ENCODE assay signal across 8 cellular contexts in the genomic region with DNA sequence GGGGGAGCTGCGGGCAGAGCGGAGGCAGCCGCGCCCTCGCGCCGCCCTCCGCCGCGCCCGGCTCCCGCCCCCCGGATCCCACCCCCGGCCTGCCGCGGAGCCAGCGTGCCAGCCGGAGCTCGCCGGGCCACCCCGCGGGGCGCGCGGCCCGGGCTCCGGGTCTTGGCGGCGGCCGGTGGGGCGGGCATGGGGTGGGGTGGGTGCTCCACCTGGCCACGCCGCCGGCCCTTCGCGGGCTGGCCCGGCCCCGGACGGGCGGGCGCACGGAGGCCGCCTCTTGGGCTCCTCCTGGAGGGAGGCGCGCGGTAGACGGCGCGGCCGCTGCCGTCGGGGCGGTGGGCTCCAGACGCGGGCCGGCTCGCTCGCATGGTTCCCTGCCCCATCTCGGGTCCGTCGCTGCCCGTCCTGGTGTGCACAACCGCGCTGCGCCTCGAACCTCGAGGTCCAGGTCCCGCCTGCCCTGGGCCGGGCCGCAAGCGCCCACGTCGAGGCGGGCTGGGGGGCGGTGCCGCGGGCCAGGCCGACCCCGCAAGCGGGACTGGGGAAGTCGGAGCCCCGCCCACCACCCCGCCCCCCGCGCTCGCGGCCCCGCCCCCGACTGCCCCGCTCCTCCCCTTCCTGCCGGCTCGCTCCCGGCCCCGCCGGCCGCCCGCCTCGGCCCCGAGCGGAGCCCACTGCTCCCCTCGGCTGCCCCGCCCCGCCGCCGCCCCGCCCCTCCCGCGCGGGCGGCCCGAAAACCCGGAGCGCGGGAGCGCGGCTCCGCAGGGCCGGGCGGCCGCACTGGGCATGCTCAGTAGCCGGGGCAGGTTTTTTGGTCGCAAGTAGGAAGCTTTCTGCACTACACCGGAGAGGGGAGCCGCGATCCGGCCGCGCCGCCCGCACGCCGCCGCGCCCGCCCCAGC. TPM values are rescaled to one million over a fixed set of nuclear protein-coding genes. Genes with fewer than 3 reads are reported as not detected.
DNase-seq lines count a peak whose midpoint lies in the region; ATAC-seq and TF ChIP-seq lines count a peak whose summit lies in the region.

A gene with protein sequence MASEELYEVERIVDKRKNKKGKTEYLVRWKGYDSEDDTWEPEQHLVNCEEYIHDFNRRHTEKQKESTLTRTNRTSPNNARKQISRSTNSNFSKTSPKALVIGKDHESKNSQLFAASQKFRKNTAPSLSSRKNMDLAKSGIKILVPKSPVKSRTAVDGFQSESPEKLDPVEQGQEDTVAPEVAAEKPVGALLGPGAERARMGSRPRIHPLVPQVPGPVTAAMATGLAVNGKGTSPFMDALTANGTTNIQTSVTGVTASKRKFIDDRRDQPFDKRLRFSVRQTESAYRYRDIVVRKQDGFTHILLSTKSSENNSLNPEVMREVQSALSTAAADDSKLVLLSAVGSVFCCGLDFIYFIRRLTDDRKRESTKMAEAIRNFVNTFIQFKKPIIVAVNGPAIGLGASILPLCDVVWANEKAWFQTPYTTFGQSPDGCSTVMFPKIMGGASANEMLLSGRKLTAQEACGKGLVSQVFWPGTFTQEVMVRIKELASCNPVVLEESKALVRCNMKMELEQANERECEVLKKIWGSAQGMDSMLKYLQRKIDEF (plus strand): TSS at position 814 of the 902 bp plus-strand sequence. CDS start 380 bp downstream, outside the sequence.

- DNase-seq in NCI-H774 (lab: John Stamatoyannopoulos, UW): peak; percentile 88
- peak; percentile 91 for DNase-seq in activated CD4-positive, alpha-beta memory T cell treated with anti-CD3 and anti-CD28 coated beads for 36 hours
- peak; percentile 92 for DNase-seq in ecto neural progenitor cell (ENCODE audit: low spot score)
- peak; percentile 90 for DNase-seq in lower lobe of right lung
- DNase-seq in stimulated activated CD4-positive, alpha-beta T cell treated with anti-CD3 and anti-CD28 coated beads, TNF-alpha, amount 100 ng/mL, for 1 hour (ENCODE audit: low read depth in 3 of 3, low spot score in 1 of 3): peak; percentile 70 to 87 (median 83)

- H3K4me1 ChIP-seq in lower lobe of right lung: peaks cover 20% of the 10 kb centered on the region

- no peaks in the 10 kb centered on the region for H3K9me3 ChIP-seq in lower lobe of right lung

- POLR2A ChIA-PET in activated CD4-positive, alpha-beta memory T cell treated with anti-CD3 and anti-CD28 coated beads for 36 hours (lab: Charles Lee): interaction anchor here (0.6 to 2.5 kb wide), 4 partner anchors 14 to 228 kb away, joined by 3 to 13 read pairs (median 4); a partner anchor contains a TSS

- peaks cover 51% of the 10 kb centered on the region for H3K4me1 Mint-ChIP-seq in activated CD4-positive, alpha-beta memory T cell treated with anti-CD3 and anti-CD28 coated beads for 36 hours (ENCODE audit: low read depth)

- H3K27ac ChIP-seq in C4-2B (peak within 1 kb of the TSS; percentile 88), lower lobe of right lung (peak within 1 kb of the TSS; percentile 78)

- intact Hi-C loops in activated CD4-positive, alpha-beta memory T cell treated with anti-CD3 and anti-CD28 coated beads for 36 hours (cut with micrococcal nuclease): loop anchor here (5.0 to 10.0 kb wide), 4 partner anchors 489 to 1659 kb away; a partner anchor contains a TSS
- intact Hi-C loops in lower lobe of right lung (cut with DNase I): no loop called here

- peak within 1 kb of the TSS; percentile 69 for H3K4me3 ChIP-seq in lower lobe of right lung

- H3K36me3 ChIP-seq in lower lobe of right lung: no peaks in the 10 kb centered on the region

- no peaks in the 10 kb centered on the region for H3K27me3 ChIP-seq in lower lobe of right lung (ENCODE audit: low read depth)

- peaks cover 12% of the 10 kb centered on the region for H3K9me3 Mint-ChIP-seq in activated CD4-positive, alpha-beta memory T cell treated with anti-CD3 and anti-CD28 coated beads for 36 hours

- H3K27me3 Mint-ChIP-seq in activated CD4-positive, alpha-beta memory T cell treated with anti-CD3 and anti-CD28 coated beads for 36 hours: peaks cover 10% of the 10 kb centered on the region

- peak within 1 kb of the TSS; percentile 76 for H3K27ac Mint-ChIP-seq in activated CD4-positive, alpha-beta memory T cell treated with anti-CD3 and anti-CD28 coated beads for 36 hours

- peak within 1 kb of the TSS; percentile 80 for H3K4me3 Mint-ChIP-seq in activated CD4-positive, alpha-beta memory T cell treated with anti-CD3 and anti-CD28 coated beads for 36 hours

- no peak for TF ChIP-seq CTCF in C4-2B (conservative IDR thresholded peaks at IDR 0.05)
- peak; percentile 19 for TF ChIP-seq CTCF in lower lobe of right lung (IDR thresholded peaks at IDR 0.05)

- CTCF ChIA-PET in activated CD4-positive, alpha-beta memory T cell treated with anti-CD3 and anti-CD28 coated beads for 36 hours (lab: Charles Lee): no interaction called here

- H3K36me3 Mint-ChIP-seq in activated CD4-positive, alpha-beta memory T cell treated with anti-CD3 and anti-CD28 coated beads for 36 hours: peaks cover 10% of the 10 kb centered on the region

- ATAC-seq in GM19438 (IDR thresholded peaks at IDR 0.05; ENCODE audit: low read depth, unreplicated experiment) (peak; percentile 59), HG03565 (IDR thresholded peaks at IDR 0.05; ENCODE audit: unreplicated experiment) (peak; percentile 53), lower lobe of right lung (peak; percentile 93 to 94)

RNA-seq across cellular contexts. Expression of the gene that starts here (rescaled TPM):
- 10 to 100 TPM; 22.4 to 24.4 TPM for total RNA-seq in activated CD4-positive, alpha-beta memory T cell treated with anti-CD3 and anti-CD28 coated beads for 36 hours
- total RNA-seq in lower lobe of right lung: 40.5 TPM

Comparison
In these comparisons a context has a peak if more than half of its experiments do, and no peak if none do; other contexts are left out.
1. Peak in every context shown above with its lines: DNase-seq, ATAC-seq, H3K4me3 ChIP-seq and H3K27ac ChIP-seq.